Comparison of ENCODE assay signal across 8 cellular contexts in genomic region chr6:149454405-149454848, GRCh38. TPM values are rescaled to one million over a fixed set of nuclear protein-coding genes. Genes with fewer than 3 reads are reported as not detected.
A peak's percentile ranks its signal among the peaks of the same experiment; 100 is the strongest.
DNase-seq lines count a peak whose midpoint lies in the region; ATAC-seq, FAIRE-seq and TF ChIP-seq lines count a peak whose summit lies in the region.

No MANE protein-coding gene starts in this region.

- no peak overlapping the region for H4K8ac ChIP-seq in mesenchymal stem cell (ENCODE audit: low read length)

- no peak overlapping the region for H2BK15ac ChIP-seq in mesenchymal stem cell (ENCODE audit: low read depth, poor library complexity, severe bottlenecking)

- no peak overlapping the region for H3K14ac ChIP-seq in mesenchymal stem cell (ENCODE audit: low read length in 2 of 2)

- no peak overlapping the region for H3K4me2 ChIP-seq in mesenchymal stem cell (ENCODE audit: low read length, poor library complexity, severe bottlenecking)

- CTCF ChIA-PET in AG04450 (lab: Charles Lee), result interaction anchor here (0.5 to 2.7 kb wide), 4 partner anchors 23 to 426 kb away, joined by 4 to 9 read pairs (median 4); no protein-coding TSS in a partner anchor

- H3K27ac ChIP-seq in AG04450 (ENCODE audit: low read depth, low read length), result peak overlapping the region; percentile 2
- H3K27ac ChIP-seq in mesenchymal stem cell (ENCODE audit: low read length, poor library complexity, severe bottlenecking), result no peak overlapping the region

- no peak for ATAC-seq in HG02970 (IDR thresholded peaks at IDR 0.05; ENCODE audit: low FRiP score, unreplicated experiment)
- no peak for ATAC-seq in HG03097 (IDR thresholded peaks at IDR 0.05; ENCODE audit: low FRiP score, unreplicated experiment)

- POLR2A ChIA-PET in AG04450 (lab: Yijun Ruan, JAX), result interaction anchor here (0.6 to 0.7 kb wide), 2 partner anchors 14 to 24 kb away, joined by 3 read pairs; no protein-coding TSS in a partner anchor

- peaks cover 19% of the 10 kb centered on the region for H3K4me1 ChIP-seq in mesenchymal stem cell (ENCODE audit: control insufficient read depth, insufficient read depth, low read depth, low read length)

- H4K91ac ChIP-seq in mesenchymal stem cell (ENCODE audit: low read length), result peak overlapping the region; percentile 87

- peaks cover 0 to 3% of the 10 kb centered on the region in 2 experiments for H3K36me3 ChIP-seq in mesenchymal stem cell (ENCODE audit: control insufficient read depth in 1 of 2, insufficient read depth in 2 of 2, low read depth in 1 of 2, low read length in 2 of 2)

- H3K4me3 ChIP-seq in AG04450 (ENCODE audit: low read depth, low read length), result no peak overlapping the region
- peak overlapping the region in 1 of 2 experiments; percentile 43 for H3K4me3 ChIP-seq in mesenchymal stem cell (ENCODE audit: insufficient read depth in 1 of 2, low read depth in 1 of 2, low read length in 2 of 2)

- H3K18ac ChIP-seq in mesenchymal stem cell (ENCODE audit: low read depth in 1 of 2, low read length in 2 of 2), result peak overlapping the region; percentile 34 to 80

- no peak for TF ChIP-seq CTCF in AG04450 (IDR thresholded peaks at IDR 0.05; ENCODE audit: low read depth, low read length)

- H3K9me3 ChIP-seq in AG04450 (ENCODE audit: control insufficient read depth, insufficient read depth, low read length), result no peaks in the 10 kb centered on the region; the same call in 1 of the 2 replicates
- H3K9me3 ChIP-seq in mesenchymal stem cell (ENCODE audit: control insufficient read depth, low read length), result no peaks in the 10 kb centered on the region

- peak overlapping the region in 1 of 2 experiments; percentile 24 for H3K4ac ChIP-seq in mesenchymal stem cell (ENCODE audit: low read depth in 1 of 2, low read length in 2 of 2)

- WGBS in mesenchymal stem cell, result 63% methylated on average over 15 of the region's 15 CpGs

- H2BK5ac ChIP-seq in mesenchymal stem cell (ENCODE audit: low read depth, low read length, poor library complexity, severe bottlenecking), result no peak overlapping the region

- peak; percentile 43 for DNase-seq in AG04450 (ENCODE audit: low read depth, low spot score)
- peak; percentile 77 for DNase-seq in NCI-H2029 (lab: John Stamatoyannopoulos, UW)
- peak; percentile 58 for DNase-seq in cortex of kidney (lab: John Stamatoyannopoulos, UW)
- peak; percentile 69 for DNase-seq in mesenchymal stem cell
- no peak for DNase-seq in GM19239 (ENCODE audit: insufficient read length, low spot score)
- no peak for DNase-seq in T-helper 9 cell

- H2BK120ac ChIP-seq in mesenchymal stem cell (ENCODE audit: low read depth, low read length), result peak overlapping the region; percentile 30

- no peak for FAIRE-seq in GM19239 (lab: Jason Lieb, UNC)

- H2AFZ ChIP-seq in mesenchymal stem cell (ENCODE audit: low read depth, low read length), result no peak overlapping the region

- H3K79me1 ChIP-seq in mesenchymal stem cell (replicated peaks; ENCODE audit: low read length, poor library complexity, severe bottlenecking), result no peaks in the 10 kb centered on the region

- no peak overlapping the region for H3K23ac ChIP-seq in mesenchymal stem cell (ENCODE audit: low read length in 2 of 2)

- peak overlapping the region; percentile 29 for H3K9ac ChIP-seq in mesenchymal stem cell (ENCODE audit: low read length)

- peak overlapping the region in 1 of 2 experiments; percentile 71 for H2BK12ac ChIP-seq in mesenchymal stem cell (ENCODE audit: low read length in 2 of 2)

- H3K27me3 ChIP-seq in AG04450 (ENCODE audit: control insufficient read depth, insufficient read depth, low read length), result no peaks in the 10 kb centered on the region
- H3K27me3 ChIP-seq in mesenchymal stem cell (ENCODE audit: control insufficient read depth in 1 of 2, insufficient read depth in 1 of 2, low read length in 2 of 2), result peaks cover 4 to 42% of the 10 kb centered on the region in 2 experiments

- H2AK5ac ChIP-seq in mesenchymal stem cell (ENCODE audit: low read length, severe bottlenecking), result no peak overlapping the region

RNA-seq across cellular contexts. Expression of gene ZC3H12D, which starts 30.4 kb away (rescaled TPM):
- 0.01 and 0.02 TPM in 2 replicates for polyA plus RNA-seq in AG04450 (2011; rRNA removed)
- polyA minus RNA-seq in AG04450 (2011; rRNA and poly(A)+ RNA removed), result not detected in 2 replicates
- polyA plus RNA-seq in mesenchymal stem cell (2013, experiment 1 of 2), result 0.04 TPM
- polyA plus RNA-seq in mesenchymal stem cell (2013, experiment 2 of 2), result 0.04 TPM

RNA-seq across cellular contexts. Expression of gene SUMO4, which starts 54.4 kb away (rescaled TPM):
- 0.17 TPM in 1 of 2 replicates, not detected in the other for polyA plus RNA-seq in AG04450 (2011; rRNA removed)
- 3.9 and 4.0 TPM in 2 replicates for polyA minus RNA-seq in AG04450 (2011; rRNA and poly(A)+ RNA removed)
- 0.14 TPM for polyA plus RNA-seq in mesenchymal stem cell (2013, experiment 1 of 2)
- 0.11 TPM for polyA plus RNA-seq in mesenchymal stem cell (2013, experiment 2 of 2)

Comparison
In these comparisons a context has a peak if more than half of its experiments do, and no peak if none do; other contexts are left out.
1. DNase-seq: peak in AG04450 (single experiment), NCI-H2029 (single experiment), cortex of kidney (single experiment) and mesenchymal stem cell (single experiment); none in GM19239 (single experiment) and T-helper 9 cell (single experiment).